Comparison of ENCODE assay signal across 15 cellular contexts in the genomic region with DNA sequence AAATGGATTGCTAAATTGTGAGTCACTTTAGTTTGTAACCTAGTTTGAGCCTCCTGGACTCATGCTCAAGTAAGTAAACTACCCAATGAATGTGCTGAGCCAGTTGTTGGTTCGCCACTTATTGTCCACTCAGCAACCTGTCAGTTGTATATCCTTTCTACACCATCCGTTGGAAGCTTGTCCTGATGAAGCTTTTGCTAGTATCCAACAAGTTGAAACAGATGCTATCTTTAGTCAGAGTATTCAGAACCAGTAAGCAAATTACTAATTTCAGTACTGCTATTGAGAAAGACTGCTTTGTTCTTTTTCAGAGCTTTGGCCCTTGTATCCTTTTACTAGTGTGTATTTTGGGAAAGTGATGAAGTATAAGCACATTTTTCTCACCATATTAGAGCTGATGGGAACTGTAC. TPM values are rescaled to one million over a fixed set of nuclear protein-coding genes. Genes with fewer than 3 reads are reported as not detected.
A peak's percentile ranks its signal among the peaks of the same experiment; 100 is the strongest.
DNase-seq lines count a peak whose midpoint lies in the region; ATAC-seq and TF ChIP-seq lines count a peak whose summit lies in the region.
"Had no signal": no experiment of that assay in that cellular context is flagged by ENCODE, and none has a peak within 500 bp of the region (broad histone marks: within the 10 kb centered on the region; RNA-seq: fewer than 3 reads in every experiment).

No MANE protein-coding gene starts in this region.

- CTCF ChIA-PET in naive thymus-derived CD4-positive, alpha-beta T cell (lab: Charles Lee) = interaction anchor here (0.6 to 4.0 kb wide), 5 partner anchors 8 to 266 kb away, joined by 4 to 42 read pairs (median 7); no protein-coding TSS in a partner anchor
- CTCF ChIA-PET in WTC11 (lab: Charles Lee) = interaction anchor here (0.6 to 4.0 kb wide), 10 partner anchors 12 to 269 kb away, joined by 3 to 45 read pairs (median 14); a partner anchor contains a TSS

- peaks cover 4 to 12% (median 7%) of the 10 kb centered on the region in 5 donors for H3K36me3 Mint-ChIP-seq in naive thymus-derived CD4-positive, alpha-beta T cell
- peaks cover 24% of the 10 kb centered on the region for H3K36me3 Mint-ChIP-seq in WTC11

- intact Hi-C loops in naive thymus-derived CD4-positive, alpha-beta T cell (cut with micrococcal nuclease) = no loop called here

- 0 out of 2 replicates have a peak overlapping the region, but pooled peaks have one; percentile 19 for H2AFZ ChIP-seq in Karpas-422 (ENCODE audit: low read length)

- H4K20me1 ChIP-seq in Karpas-422 (ENCODE audit: insufficient read depth, low read depth, low read length) = no peaks in the 10 kb centered on the region

- H3K9ac ChIP-seq in Karpas-422 (ENCODE audit: low read length) = 0 out of 2 replicates have a peak overlapping the region, but pooled peaks have one; percentile 7
- H3K9ac ChIP-seq in SK-N-MC (ENCODE audit: insufficient read length) = peak overlapping the region; percentile 96

- no peaks in the 10 kb centered on the region for H3K9me2 ChIP-seq in Karpas-422 (replicated peaks; ENCODE audit: insufficient read depth, low read length)

- H3K4me2 ChIP-seq in Karpas-422 (ENCODE audit: low read depth, low read length, poor library complexity, severe bottlenecking) = peak overlapping the region; percentile 80

- H3K27me3 ChIP-seq in Karpas-422 (ENCODE audit: low read length) (no peaks in the 10 kb centered on the region), foreskin keratinocyte (no peaks in the 10 kb centered on the region)
- H3K27me3 ChIP-seq in naive thymus-derived CD4-positive, alpha-beta T cell (ENCODE audit: control insufficient read depth in 2 of 2, insufficient read depth in 2 of 2, low read length in 2 of 2) = no peaks in the 10 kb centered on the region

- DNase-seq in GM10266 (ENCODE audit: extremely low spot score) (peak; percentile 25), Karpas-422 (no peak), SK-N-MC (ENCODE audit: low read depth, low spot score) (no peak), foreskin keratinocyte (peak; percentile 89 to 95), WTC11 (ENCODE audit: low spot score) (no peak)
- no peak for DNase-seq in naive thymus-derived CD4-positive, alpha-beta T cell
- no peak for DNase-seq in activated CD8-positive, alpha-beta memory T cell treated with anti-CD3 and anti-CD28 coated beads, Interleukin-2, amount 50 U/mL, for 48 hours
- DNase-seq: activated B cell treated with CpG ODN at 0.5 μM for 24 hours; mucosa of descending colon; NCI-H2029 treated with DMSO at 0.1 percent for 48 hours; stimulated activated CD4-positive, alpha-beta T cell treated with anti-CD3 and anti-CD28 coated beads, Interleukin-4, amount 100 ng/mL, for 4 hours had no signal

- peak overlapping the region in 1 of 9 donors; percentile 98 for H3K27ac Mint-ChIP-seq in naive thymus-derived CD4-positive, alpha-beta T cell
- H3K27ac Mint-ChIP-seq in WTC11 = no peak overlapping the region
- H3K27ac Mint-ChIP-seq: activated B cell treated with CpG ODN at 0.5 μM for 24 hours had no signal

- H3K27ac ChIP-seq in Karpas-422 (ENCODE audit: low read length) = peak overlapping the region; percentile 59; the same call in 1 of the 2 replicates
- peak overlapping the region; percentile 32 for H3K27ac ChIP-seq in SK-N-MC
- peak overlapping the region; percentile 17 for H3K27ac ChIP-seq in foreskin keratinocyte
- H3K27ac ChIP-seq in naive thymus-derived CD4-positive, alpha-beta T cell (ENCODE audit: low read depth, low read length) = no peak overlapping the region

- peak overlapping the region in 1 of 10 donors; percentile 7 for H3K4me3 Mint-ChIP-seq in naive thymus-derived CD4-positive, alpha-beta T cell
- no peak overlapping the region for H3K4me3 Mint-ChIP-seq in WTC11
- H3K4me3 Mint-ChIP-seq: activated B cell treated with CpG ODN at 0.5 μM for 24 hours, CD14-positive monocyte had no signal

- H3K4me3 ChIP-seq in Karpas-422 (ENCODE audit: low read length) = 0 out of 2 replicates have a peak overlapping the region, but pooled peaks have one; percentile 99
- H3K4me3 ChIP-seq in SK-N-MC = peak overlapping the region; percentile 9; the same call in 1 of the 2 replicates
- no peak overlapping the region for H3K4me3 ChIP-seq in naive thymus-derived CD4-positive, alpha-beta T cell (ENCODE audit: low read length)
- H3K4me3 ChIP-seq: mucosa of descending colon had no signal

- TF ChIP-seq CTCF in GM10266 (IDR thresholded peaks at IDR 0.05; ENCODE audit: control insufficient read depth, insufficient read depth, low read depth, missing control alignments) = no peak
- TF ChIP-seq CTCF in foreskin keratinocyte (conservative IDR thresholded peaks at IDR 0.05) = no peak
- TF ChIP-seq CTCF in WTC11 (IDR thresholded peaks at IDR 0.05) = no peak

- no peaks in the 10 kb centered on the region for H3K9me3 ChIP-seq in Karpas-422 (ENCODE audit: low read length)
- no peaks in the 10 kb centered on the region for H3K9me3 ChIP-seq in SK-N-MC (ENCODE audit: low read depth, low read length)
- no peaks in the 10 kb centered on the region for H3K9me3 ChIP-seq in naive thymus-derived CD4-positive, alpha-beta T cell (ENCODE audit: control insufficient read depth in 2 of 3, low read length in 3 of 3)
- H3K9me3 ChIP-seq: mucosa of descending colon had no signal

- H3K4me1 ChIP-seq in Karpas-422 (ENCODE audit: low read length) (peaks cover 44% of the 10 kb centered on the region), foreskin keratinocyte (peaks cover 32% of the 10 kb centered on the region)
- peaks cover 17 to 28% of the 10 kb centered on the region in 2 donors for H3K4me1 ChIP-seq in naive thymus-derived CD4-positive, alpha-beta T cell (ENCODE audit: control insufficient read depth in 2 of 2, insufficient read depth in 2 of 2, low read length in 2 of 2)

- no peaks in the 10 kb centered on the region for H3K27me3 Mint-ChIP-seq in naive thymus-derived CD4-positive, alpha-beta T cell
- H3K27me3 Mint-ChIP-seq in WTC11 (ENCODE audit: low read depth) = peaks cover 2% of the 10 kb centered on the region; the same call in 1 of the 2 replicates
- H3K27me3 Mint-ChIP-seq: activated B cell treated with CpG ODN at 0.5 μM for 24 hours; stimulated activated naive CD8-positive, alpha-beta T cell treated with anti-CD3 and anti-CD28 coated beads, Interleukin-15, Interleukin-2, amounts not matched to agents 100 ng/mL and 50 ng/mL, for 24 hours had no signal

- ATAC-seq in foreskin keratinocyte (peak; percentile 28), WTC11 (no peak), GM18511 (IDR thresholded peaks at IDR 0.05; ENCODE audit: unreplicated experiment) (no peak)
- ATAC-seq in naive thymus-derived CD4-positive, alpha-beta T cell = no peak
- ATAC-seq: mucosa of descending colon, Right ventricle myocardium inferior had no signal

- peaks cover 44% of the 10 kb centered on the region for H3K79me2 ChIP-seq in Karpas-422 (ENCODE audit: low read length)

- peaks cover 7 to 68% (median 43%) of the 10 kb centered on the region in 7 donors for H3K4me1 Mint-ChIP-seq in naive thymus-derived CD4-positive, alpha-beta T cell
- peaks cover 31% of the 10 kb centered on the region; the same call in 1 of the 2 replicates for H3K4me1 Mint-ChIP-seq in WTC11

- POLR2A ChIA-PET in naive thymus-derived CD4-positive, alpha-beta T cell (lab: Charles Lee) = interaction anchor here (0.6 to 1.8 kb wide), 6 partner anchors 17 to 282 kb away, joined by 3 to 7 read pairs (median 3); a partner anchor contains a TSS
- POLR2A ChIA-PET in WTC11 (lab: Charles Lee) = interaction anchor here (2.2 kb wide), 1 partner anchor 120 kb away, joined by 16 read pairs; a partner anchor contains a TSS

- peaks cover 0 to 4% (median 0%) of the 10 kb centered on the region in 11 donors for H3K9me3 Mint-ChIP-seq in naive thymus-derived CD4-positive, alpha-beta T cell
- H3K9me3 Mint-ChIP-seq in WTC11 = no peaks in the 10 kb centered on the region
- H3K9me3 Mint-ChIP-seq: activated B cell treated with CpG ODN at 0.5 μM for 24 hours; CD14-positive monocyte; stimulated activated naive CD8-positive, alpha-beta T cell treated with anti-CD3 and anti-CD28 coated beads, Interleukin-15, Interleukin-2, amounts not matched to agents 100 ng/mL and 50 ng/mL, for 24 hours had no signal

- peaks cover 10% of the 10 kb centered on the region; the same call in 1 of the 2 replicates for H3K36me3 ChIP-seq in Karpas-422 (ENCODE audit: insufficient read depth, low read length)
- peaks cover 23% of the 10 kb centered on the region for H3K36me3 ChIP-seq in SK-N-MC (ENCODE audit: insufficient read depth, low read length)
- H3K36me3 ChIP-seq in naive thymus-derived CD4-positive, alpha-beta T cell (ENCODE audit: control insufficient read depth in 2 of 3, insufficient read depth in 3 of 3, low read length in 3 of 3) = peaks cover 0 to 21% (median 8%) of the 10 kb centered on the region in 3 experiments

TF ChIP-seq in WTC11, 78 proteins besides CTCF, POLR2A, EP300 and RAD21 (continues in another document):
- TF ChIP-seq FOXK1 (CRISPR knock-in tag; IDR thresholded peaks at IDR 0.05) = no peak
- TF ChIP-seq, protein P1, sequence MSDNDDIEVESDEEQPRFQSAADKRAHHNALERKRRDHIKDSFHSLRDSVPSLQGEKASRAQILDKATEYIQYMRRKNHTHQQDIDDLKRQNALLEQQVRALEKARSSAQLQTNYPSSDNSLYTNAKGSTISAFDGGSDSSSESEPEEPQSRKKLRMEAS (CRISPR knock-in tag; IDR thresholded peaks at IDR 0.05) = no peak
- no peak for TF ChIP-seq OVOL2 (CRISPR knock-in tag; IDR thresholded peaks at IDR 0.05; ENCODE audit: borderline replicate concordance)

RNA-seq across cellular contexts. Expression of a gene that starts 4.3 kb away (rescaled TPM):
- total RNA-seq in Karpas-422 (2014; rRNA removed; shearing (Covaris generic); ENCODE audit: low replicate concordance) = 25.3 and 44.3 TPM in 2 replicates
- total RNA-seq in foreskin keratinocyte = 62.4 and 66.9 TPM in 2 replicates
- polyA plus RNA-seq in foreskin keratinocyte = 12.4 and 16.7 TPM in 2 replicates
- total RNA-seq in naive thymus-derived CD4-positive, alpha-beta T cell = 10 to 100 TPM; 41.2 to 67.4 (median 49.0) TPM
- 10 to 100 TPM; 35.7 to 40.5 TPM for polyA plus RNA-seq in naive thymus-derived CD4-positive, alpha-beta T cell
- total RNA-seq in WTC11 (2021) = 81.4 to 98.9 TPM (median 81.6 TPM) in 3 replicates

RNA-seq across cellular contexts. Expression of a gene that starts 5.3 kb away (rescaled TPM):
- total RNA-seq in Karpas-422 (2014; rRNA removed; shearing (Covaris generic); ENCODE audit: low replicate concordance) = 76.7 and 86.8 TPM in 2 replicates
- total RNA-seq in foreskin keratinocyte = 83.2 and 85.2 TPM in 2 replicates
- polyA plus RNA-seq in foreskin keratinocyte = 139 and 150 TPM in 2 replicates
- 10 to 100 TPM; 19.4 to 41.6 (median 26.9) TPM for total RNA-seq in naive thymus-derived CD4-positive, alpha-beta T cell
- 100 to 1,000 TPM; 105 to 193 TPM for polyA plus RNA-seq in naive thymus-derived CD4-positive, alpha-beta T cell
- total RNA-seq in WTC11 (2021) = 61.7 to 72.3 TPM (median 64.5 TPM) in 3 replicates

RNA-seq across cellular contexts. Expression of a gene that starts 17.0 kb away (rescaled TPM):
- not detected in 2 replicates for total RNA-seq in Karpas-422 (2014; rRNA removed; shearing (Covaris generic); ENCODE audit: low replicate concordance)
- 0.28 and 0.37 TPM in 2 replicates for total RNA-seq in foreskin keratinocyte
- polyA plus RNA-seq in foreskin keratinocyte = 0.27 and 0.30 TPM in 2 replicates
- total RNA-seq in naive thymus-derived CD4-positive, alpha-beta T cell = under 1 TPM in 3 of 5 experiments, not detected in 2; 0.29 to 0.70 (median 0.30) TPM
- under 1 TPM in 1 of 2 donors, not detected in 1; 0.32 TPM for polyA plus RNA-seq in naive thymus-derived CD4-positive, alpha-beta T cell
- 4.6 to 7.5 TPM (median 6.2 TPM) in 3 replicates for total RNA-seq in WTC11 (2021)
- total RNA-seq: activated B cell treated with CpG ODN at 0.5 μM for 24 hours had no signal

Comparison
In these comparisons a context has a peak if more than half of its experiments do, and no peak if none do; other contexts are left out.
1. DNase-seq: peak in GM10266 (single experiment) and foreskin keratinocyte (2 of 2); none in Karpas-422 (single experiment), SK-N-MC (single experiment), naive thymus-derived CD4-positive, alpha-beta T cell (0 of 9), WTC11 (single experiment) and activated CD8-positive, alpha-beta memory T cell treated with anti-CD3 and anti-CD28 coated beads, Interleukin-2, amount 50 U/mL, for 48 hours (single experiment).